Comparison of ENCODE assay signal across 15 cellular contexts in the genomic region with DNA sequence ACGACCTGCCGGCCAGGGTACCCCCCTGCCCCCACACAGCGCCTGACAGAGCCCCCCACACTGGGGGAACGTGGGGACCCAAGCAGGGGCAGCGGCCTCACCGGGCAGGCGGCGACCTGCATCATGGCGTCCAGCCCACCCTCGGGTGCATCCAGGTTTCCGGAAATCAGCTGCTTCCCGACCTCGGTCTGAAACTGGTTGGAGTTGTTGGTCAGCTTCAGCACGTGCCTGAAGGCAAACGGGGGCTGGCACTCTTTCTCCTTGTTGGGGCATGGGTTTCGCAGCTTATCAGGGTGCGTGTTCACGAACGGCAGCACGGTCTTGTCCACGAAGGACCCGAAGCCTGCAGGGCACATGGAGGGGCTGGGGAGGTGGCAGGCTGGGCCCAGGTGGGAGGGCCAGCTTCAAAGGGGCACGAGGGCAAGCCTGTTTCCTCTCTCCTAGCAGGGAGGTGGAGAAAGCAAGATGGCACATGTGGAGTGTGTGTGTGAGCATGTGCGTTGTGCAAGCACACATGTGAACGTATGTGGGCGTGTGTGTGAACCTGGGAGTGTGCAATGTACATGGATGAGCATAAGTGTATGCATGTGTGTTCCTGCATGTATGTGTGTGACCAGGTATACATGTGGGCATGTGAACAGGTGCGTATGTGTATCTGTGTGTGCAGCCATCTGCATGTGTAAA.
"Had no signal": no experiment of that assay in that cellular context is flagged by ENCODE, and none has a peak within 500 bp of the region (broad histone marks: within the 10 kb centered on the region; RNA-seq: fewer than 3 reads in every experiment).

No MANE protein-coding gene starts in this region.

- DNase-seq: activated CD4-positive, CD25-positive, alpha-beta regulatory T cell treated with anti-CD3 and anti-CD28 coated beads, Interleukin-2, amount 50 U/mL, for 72 hours; activated effector memory CD4-positive, alpha-beta T cell treated with Interleukin-2 at 50 U/mL for 16 hours; activated T-cell treated with anti-CD3 and anti-CD28 coated beads, Interleukin-2, amount 50 U/mL, for 1 hour; colonic mucosa; effector CD8-positive, alpha-beta T cell; esophagus squamous epithelium; retina; stimulated activated CD4-positive, alpha-beta T cell treated with anti-CD3 and anti-CD28 coated beads, Interleukin-4, amount 100 ng/mL, for 24 hours had no signal

- H3K27me3 Mint-ChIP-seq: stimulated activated naive CD8-positive, alpha-beta T cell treated with anti-CD3 and anti-CD28 coated beads, Interleukin-15, Interleukin-2, amounts not matched to agents 100 ng/mL and 50 ng/mL, for 24 hours had no signal

- H3K4me3 ChIP-seq: colonic mucosa, esophagus squamous epithelium, suprapubic skin had no signal

- H3K27me3 ChIP-seq: colonic mucosa had no signal

- H3K4me3 Mint-ChIP-seq: neural crest cell; stimulated activated naive CD8-positive, alpha-beta T cell treated with anti-CD3 and anti-CD28 coated beads, Interleukin-15, Interleukin-2, amounts not matched to agents 100 ng/mL and 50 ng/mL, for 24 hours; type B pancreatic cell had no signal

- H3K9me3 ChIP-seq: colonic mucosa, esophagus squamous epithelium, suprapubic skin had no signal

- H3K4me1 ChIP-seq: parathyroid adenoma had no signal

- H3K36me3 Mint-ChIP-seq: type B pancreatic cell had no signal

- ATAC-seq: activated naive CD4-positive, alpha-beta T cell treated with anti-CD3 and anti-CD28 coated beads, Interleukin-2, amount 50 U/mL, for 72 hours had no signal

- H3K36me3 ChIP-seq: colonic mucosa, suprapubic skin had no signal

- FAIRE-seq: endothelial cell of umbilical vein had no signal

- H3K9me3 Mint-ChIP-seq: neural crest cell; stimulated activated naive CD8-positive, alpha-beta T cell treated with anti-CD3 and anti-CD28 coated beads, Interleukin-15, Interleukin-2, amounts not matched to agents 100 ng/mL and 50 ng/mL, for 24 hours; type B pancreatic cell had no signal

- H3K27ac ChIP-seq: colonic mucosa, esophagus squamous epithelium, parathyroid adenoma, suprapubic skin had no signal

- H3K27ac Mint-ChIP-seq: stimulated activated naive CD8-positive, alpha-beta T cell treated with anti-CD3 and anti-CD28 coated beads, Interleukin-15, Interleukin-2, amounts not matched to agents 100 ng/mL and 50 ng/mL, for 24 hours; type B pancreatic cell had no signal
